In genomic region chr9:109182550-109182939, GRCh38 we compare ENCODE assay signal across 3 cellular contexts.
TF ChIP-seq lines count a peak whose summit lies in the region.

No MANE protein-coding gene starts in this region.

TF ChIP-seq in GM23338, 12 proteins besides CTCF, POLR2A, EP300 and RAD21 (continues in another document):
- TF ChIP-seq REST (IDR thresholded peaks at IDR 0.05; ENCODE audit: unreplicated experiment) (no peak), STAT1 (IDR thresholded peaks at IDR 0.05; ENCODE audit: unreplicated experiment) (no peak), JUNB (IDR thresholded peaks at IDR 0.05; ENCODE audit: unreplicated experiment) (no peak), ZNF114 (CRISPR knock-in tag; IDR thresholded peaks at IDR 0.05) (no peak), EZH2 (IDR thresholded peaks at IDR 0.05; ENCODE audit: low read depth, unreplicated experiment) (no peak), ZNF331 (CRISPR knock-in tag; IDR thresholded peaks at IDR 0.05; ENCODE audit: low read depth) (no peak), CREB1 (CRISPR knock-in tag; IDR thresholded peaks at IDR 0.05; ENCODE audit: low read depth) (no peak), NANOG (IDR thresholded peaks at IDR 0.05; ENCODE audit: borderline replicate concordance) (no peak), ETS1 (IDR thresholded peaks at IDR 0.05) (no peak), EZH2phosphoT487 (IDR thresholded peaks at IDR 0.05; ENCODE audit: unreplicated experiment) (no peak)

TF ChIP-seq in WTC11, 78 proteins besides CTCF, POLR2A, EP300 and RAD21:
- TF ChIP-seq IRF1 (CRISPR knock-in tag; IDR thresholded peaks at IDR 0.05) = no peak
- TF ChIP-seq ATF3 (CRISPR knock-in tag; conservative IDR thresholded peaks at IDR 0.05) = no peak
- TF ChIP-seq HMGXB4 (CRISPR knock-in tag; IDR thresholded peaks at IDR 0.05) = 0 out of 2 replicates have a peak, but pooled peaks have one; percentile 24

TF ChIP-seq in H1, 55 proteins besides CTCF, POLR2A, EP300 and RAD21:
- no peak for TF ChIP-seq GABPA (IDR thresholded peaks at IDR 0.05; ENCODE audit: borderline replicate concordance, insufficient read depth, low read length)
- no peak for TF ChIP-seq BCL11A (IDR thresholded peaks at IDR 0.05; ENCODE audit: low read depth in 2 of 2, low read length in 2 of 2)
- no peak for TF ChIP-seq CHD1 (IDR thresholded peaks at IDR 0.05; ENCODE audit: low read depth, low read length)
- no peak for TF ChIP-seq EGR1 (IDR thresholded peaks at IDR 0.05; ENCODE audit: borderline replicate concordance, low read depth, low read length)
- no peak for TF ChIP-seq TEAD4 (IDR thresholded peaks at IDR 0.05; ENCODE audit: low read depth, low read length)
- TF ChIP-seq CBX8 (IDR thresholded peaks at IDR 0.05; ENCODE audit: borderline replicate concordance, low read depth, low read length) = no peak
- TF ChIP-seq EZH2 (IDR thresholded peaks at IDR 0.05; ENCODE audit: low read depth, low read length, severe bottlenecking) = no peak
- TF ChIP-seq CREB1 (IDR thresholded peaks at IDR 0.05) = no peak
- no peak for TF ChIP-seq SIRT6 (IDR thresholded peaks at IDR 0.05; ENCODE audit: low read length)
- TF ChIP-seq SUZ12 (IDR thresholded peaks at IDR 0.05; ENCODE audit: low read length) = no peak
- no peak for TF ChIP-seq E2F6 (IDR thresholded peaks at IDR 0.05)
- TF ChIP-seq POLR2AphosphoS5 (IDR thresholded peaks at IDR 0.05; ENCODE audit: low read depth, low read length) = no peak
- TF ChIP-seq MAX (IDR thresholded peaks at IDR 0.05) = no peak
